Comparison of ENCODE assay signal across 9 cellular contexts in genomic region chr22:19974233-19974861, GRCh38.
DNase-seq lines count a peak whose midpoint lies in the region; ATAC-seq, FAIRE-seq and TF ChIP-seq lines count a peak whose summit lies in the region.
"Had no signal": no experiment of that assay in that cellular context is flagged by ENCODE, and none has a peak within 500 bp of the region (broad histone marks: within the 10 kb centered on the region; RNA-seq: fewer than 3 reads in every experiment).

No MANE protein-coding gene starts in this region.

- TF ChIP-seq CTCF in brain microvascular endothelial cell (IDR thresholded peaks at IDR 0.05; ENCODE audit: low read depth, low read length, missing control alignments) = no peak

- H3K4me3 ChIP-seq in brain microvascular endothelial cell (ENCODE audit: low read depth, low read length) = no peak overlapping the region

- TF ChIP-seq POLR2A in H54 (IDR thresholded peaks at IDR 0.05; ENCODE audit: low read depth, low read length) = no peak

- no peaks in the 10 kb centered on the region for H3K36me3 ChIP-seq in brain microvascular endothelial cell (replicated peaks)

- DNase-seq in COLO668 (lab: John Stamatoyannopoulos, UW; ENCODE audit: unreplicated experiment) (peak; percentile 87), H54 (ENCODE audit: insufficient read length, low spot score) (peak; percentile 68), NCI-H345 (lab: John Stamatoyannopoulos, UW) (peak; percentile 91), brain microvascular endothelial cell (peak; percentile 42), midbrain (lab: John Stamatoyannopoulos, UW) (peak; percentile 33), T1000 (lab: John Stamatoyannopoulos, UW) (no peak), NOMO-1 treated with DMSO at 0.1 percent for 48 hours (lab: John Stamatoyannopoulos, UW; ENCODE audit: unreplicated experiment) (no peak)

- in situ Hi-C loops in brain microvascular endothelial cell (cut with HindIII; ENCODE audit: low pct_ligation_motif_present, low sequenced_read_pairs) = no loop called here

- FAIRE-seq in H54 (lab: Jason Lieb, UNC) = no peak

- no peaks in the 10 kb centered on the region for H3K27me3 ChIP-seq in brain microvascular endothelial cell (replicated peaks)

- H3K27ac ChIP-seq in brain microvascular endothelial cell = no peak overlapping the region
- H3K27ac ChIP-seq: HL-60 had no signal

- ATAC-seq in GM21515 (IDR thresholded peaks at IDR 0.05; ENCODE audit: unreplicated experiment) = no peak

Comparison
In these comparisons a context has a peak if more than half of its experiments do, and no peak if none do; other contexts are left out.
1. DNase-seq: peak in COLO668 (single experiment), H54 (single experiment), NCI-H345 (single experiment), brain microvascular endothelial cell (single experiment) and midbrain (single experiment); none in T1000 (single experiment) and NOMO-1 treated with DMSO at 0.1 percent for 48 hours (single experiment).